ENCODE assay signal across 17 cellular contexts in the genomic region with DNA sequence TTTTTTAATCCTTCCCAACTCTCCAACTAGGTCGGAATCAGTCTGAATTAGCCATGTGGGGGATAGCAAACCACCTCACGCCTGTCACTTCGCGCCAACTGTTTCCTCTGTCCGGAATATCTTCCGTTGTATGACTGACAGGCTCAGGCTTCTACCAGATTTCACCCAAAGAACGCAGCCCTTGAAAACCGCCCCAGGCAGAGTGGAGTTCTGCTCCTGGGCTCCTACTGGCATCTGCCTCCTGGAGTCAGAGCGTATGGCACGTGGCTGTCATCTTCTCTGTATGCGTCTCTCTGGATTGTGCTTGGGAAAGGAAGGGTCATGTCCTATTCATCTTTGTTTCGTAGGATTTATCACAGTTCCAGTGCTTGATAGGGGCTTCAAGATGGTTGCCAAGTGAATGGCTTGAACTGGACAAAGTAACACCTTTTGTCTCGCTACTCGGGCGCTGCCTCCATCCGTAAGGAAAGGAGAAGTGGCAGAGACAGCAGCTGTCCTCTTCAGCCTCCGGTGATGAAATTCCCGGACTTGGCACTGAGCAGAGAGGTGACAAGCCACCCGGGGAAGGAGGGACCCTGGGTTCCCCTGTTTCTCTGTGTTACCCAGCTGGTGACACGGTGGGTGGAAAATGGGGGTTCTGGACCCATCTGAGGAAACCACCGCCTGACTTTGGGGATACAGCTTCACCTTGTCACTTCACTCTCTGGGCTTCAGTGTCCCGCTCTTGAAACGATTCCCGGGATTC. TPM values are rescaled to one million over a fixed set of nuclear protein-coding genes. Genes with fewer than 3 reads are reported as not detected.
DNase-seq lines count a peak whose midpoint lies in the region; ATAC-seq and TF ChIP-seq lines count a peak whose summit lies in the region.
"Had no signal": no experiment of that assay in that cellular context is flagged by ENCODE, and none has a peak within 500 bp of the region (broad histone marks: within the 10 kb centered on the region; RNA-seq: fewer than 3 reads in every experiment).

No MANE protein-coding gene starts in this region.

- no peaks in the 10 kb centered on the region for H3K9me3 ChIP-seq in upper lobe of right lung
- H3K9me3 ChIP-seq: left lung, SJSA1 had no signal

- no peaks in the 10 kb centered on the region for H3K36me3 Mint-ChIP-seq in glutamatergic neuron (ENCODE audit: unreplicated experiment)
- no peaks in the 10 kb centered on the region for H3K36me3 Mint-ChIP-seq in stimulated activated memory B cell treated with anti-CD40 and anti-IgM and Interleukin-4, amounts not matched to agents 10 μg/mL and 1 μg/mL and 100 μg/mL, for 72 hours
- H3K36me3 Mint-ChIP-seq: WTC11 had no signal

- peak overlapping the region; percentile 64 for H3K4me3 Mint-ChIP-seq in glutamatergic neuron (ENCODE audit: unreplicated experiment)
- no peak overlapping the region for H3K4me3 Mint-ChIP-seq in stimulated activated memory B cell treated with anti-CD40 and anti-IgM and Interleukin-4, amounts not matched to agents 10 μg/mL and 1 μg/mL and 100 μg/mL, for 72 hours
- H3K4me3 Mint-ChIP-seq: activated CD4-positive, alpha-beta memory T cell treated with anti-CD3 and anti-CD28 coated beads for 36 hours; central memory CD8-positive, alpha-beta T cell; effector memory CD8-positive, alpha-beta T cell; WTC11 had no signal

- ATAC-seq in upper lobe of right lung (peak; percentile 52), GM18498 (IDR thresholded peaks at IDR 0.05; ENCODE audit: unreplicated experiment) (no peak)
- no peak for ATAC-seq in stimulated activated memory B cell treated with anti-CD40 and anti-IgM and Interleukin-4, amounts not matched to agents 10 μg/mL and 1 μg/mL and 100 μg/mL, for 72 hours
- ATAC-seq: effector memory CD8-positive, alpha-beta T cell; left lung; WTC11 had no signal

- H3K9me3 Mint-ChIP-seq in glutamatergic neuron (ENCODE audit: unreplicated experiment) = peaks cover 7% of the 10 kb centered on the region
- H3K9me3 Mint-ChIP-seq in stimulated activated memory B cell treated with anti-CD40 and anti-IgM and Interleukin-4, amounts not matched to agents 10 μg/mL and 1 μg/mL and 100 μg/mL, for 72 hours = no peaks in the 10 kb centered on the region
- H3K9me3 Mint-ChIP-seq: activated CD4-positive, alpha-beta memory T cell treated with anti-CD3 and anti-CD28 coated beads for 36 hours; central memory CD8-positive, alpha-beta T cell; effector memory CD8-positive, alpha-beta T cell; WTC11 had no signal

- no peaks in the 10 kb centered on the region for H3K27me3 ChIP-seq in upper lobe of right lung
- H3K27me3 ChIP-seq: left lung, SJSA1 had no signal

- peaks cover 4% of the 10 kb centered on the region for H3K36me3 ChIP-seq in upper lobe of right lung
- H3K36me3 ChIP-seq: SJSA1 had no signal

- peak overlapping the region; percentile 86 for H3K27ac Mint-ChIP-seq in glutamatergic neuron (ENCODE audit: unreplicated experiment)
- no peak overlapping the region for H3K27ac Mint-ChIP-seq in stimulated activated memory B cell treated with anti-CD40 and anti-IgM and Interleukin-4, amounts not matched to agents 10 μg/mL and 1 μg/mL and 100 μg/mL, for 72 hours
- H3K27ac Mint-ChIP-seq: activated CD4-positive, alpha-beta memory T cell treated with anti-CD3 and anti-CD28 coated beads for 36 hours; effector memory CD8-positive, alpha-beta T cell; WTC11 had no signal

- DNase-seq in SHP77 (lab: John Stamatoyannopoulos, UW) (peak; percentile 37 to 44), SHP77 treated with DMSO at 0.1 percent for 48 hours (lab: John Stamatoyannopoulos, UW) (no peak), NCI-H2171 (lab: John Stamatoyannopoulos, UW) (peak; percentile 18), glutamatergic neuron (peak; percentile 57), upper lobe of right lung (no peak), NOMO-1 treated with DMSO at 0.1 percent for 48 hours (lab: John Stamatoyannopoulos, UW; ENCODE audit: unreplicated experiment) (no peak)
- DNase-seq: activated CD4-positive, alpha-beta memory T cell treated with anti-CD3 and anti-CD28 coated beads for 36 hours; activated naive CD4-positive, alpha-beta T cell; effector memory CD8-positive, alpha-beta T cell; left lung; stimulated activated CD4-positive, alpha-beta T cell treated with anti-CD3 and anti-CD28 coated beads, Interleukin-15, amount 100 ng/mL, for 24 hours; T-helper 2 cell had no signal

- H3K4me1 ChIP-seq in upper lobe of right lung = peaks cover 3% of the 10 kb centered on the region
- H3K4me1 ChIP-seq: SJSA1 had no signal

- H3K4me1 Mint-ChIP-seq in glutamatergic neuron (ENCODE audit: low read depth, unreplicated experiment) = peaks cover 36% of the 10 kb centered on the region
- H3K4me1 Mint-ChIP-seq in stimulated activated memory B cell treated with anti-CD40 and anti-IgM and Interleukin-4, amounts not matched to agents 10 μg/mL and 1 μg/mL and 100 μg/mL, for 72 hours = no peaks in the 10 kb centered on the region
- H3K4me1 Mint-ChIP-seq: central memory CD8-positive, alpha-beta T cell; WTC11 had no signal

- intact Hi-C loops in upper lobe of right lung (cut with DNase I) = no loop called here

- no peaks in the 10 kb centered on the region for H3K27me3 Mint-ChIP-seq in glutamatergic neuron (ENCODE audit: unreplicated experiment)
- H3K27me3 Mint-ChIP-seq in stimulated activated memory B cell treated with anti-CD40 and anti-IgM and Interleukin-4, amounts not matched to agents 10 μg/mL and 1 μg/mL and 100 μg/mL, for 72 hours = peaks cover 7% of the 10 kb centered on the region
- H3K27me3 Mint-ChIP-seq: activated CD4-positive, alpha-beta memory T cell treated with anti-CD3 and anti-CD28 coated beads for 36 hours; central memory CD8-positive, alpha-beta T cell; effector memory CD8-positive, alpha-beta T cell had no signal

- TF ChIP-seq CTCF in glutamatergic neuron (IDR thresholded peaks at IDR 0.05; ENCODE audit: partially characterized antibody, unreplicated experiment) = no peak
- no peak for TF ChIP-seq CTCF in upper lobe of right lung (IDR thresholded peaks at IDR 0.05)

- no peak overlapping the region for H3K27ac ChIP-seq in upper lobe of right lung
- H3K27ac ChIP-seq: left lung, SJSA1 had no signal

- H3K4me3 ChIP-seq in upper lobe of right lung = no peak overlapping the region
- H3K4me3 ChIP-seq: left lung, SJSA1 had no signal

RNA-seq across cellular contexts. Expression of gene KIAA0513, which starts 13.8 kb away (rescaled TPM):
- total RNA-seq in glutamatergic neuron (ENCODE audit: unreplicated experiment) (56.1 TPM), upper lobe of right lung (21.7 TPM)

RNA-seq across cellular contexts. Expression of gene ZDHHC7, which starts 30.0 kb away (rescaled TPM):
- total RNA-seq in glutamatergic neuron (ENCODE audit: unreplicated experiment) (43.6 TPM), upper lobe of right lung (79.7 TPM)

Comparison
In these comparisons a context has a peak if more than half of its experiments do, and no peak if none do; other contexts are left out.
1. DNase-seq: peak in SHP77 (2 of 2), NCI-H2171 (single experiment) and glutamatergic neuron (single experiment); none in SHP77 treated with DMSO at 0.1 percent for 48 hours (single experiment), upper lobe of right lung (single experiment) and NOMO-1 treated with DMSO at 0.1 percent for 48 hours (single experiment).